ENCODE assay signal across 8 cellular contexts in the genomic region with DNA sequence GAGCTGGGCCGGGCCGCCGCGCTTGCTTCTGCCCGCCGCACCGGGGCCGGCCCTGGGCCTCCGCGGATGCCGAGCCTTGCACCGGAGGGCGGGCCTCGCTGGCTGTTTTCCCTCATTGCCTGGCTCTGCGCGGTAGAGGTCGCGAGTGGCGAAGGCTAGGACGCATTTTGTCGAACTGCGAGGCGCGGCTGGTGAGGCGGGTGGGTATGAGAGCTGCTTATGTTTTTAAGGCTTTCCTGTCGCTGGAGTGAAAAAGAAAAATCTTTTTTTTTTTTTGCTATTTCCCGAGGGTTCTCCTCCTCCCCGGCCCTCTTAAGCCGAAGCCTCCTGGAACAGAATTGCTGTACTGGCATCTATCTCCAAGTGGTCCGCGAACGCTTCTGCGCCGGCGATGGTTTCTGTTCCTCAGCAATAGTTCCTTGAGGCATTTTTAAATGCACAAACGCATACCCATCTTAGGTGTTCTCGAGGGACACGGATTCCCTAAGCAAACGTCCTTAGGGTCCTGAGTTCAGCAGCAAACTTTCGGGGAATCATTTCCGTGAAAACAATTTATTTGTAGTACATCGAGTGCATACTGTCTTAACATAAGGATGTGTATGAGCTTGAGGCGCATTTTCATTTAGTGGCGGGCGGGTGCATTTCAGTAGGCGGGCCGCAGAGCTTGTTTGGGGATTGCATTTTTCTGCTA. TPM values are rescaled to one million over a fixed set of nuclear protein-coding genes. Genes with fewer than 3 reads are reported as not detected.
DNase-seq lines count a peak whose midpoint lies in the region; ATAC-seq and TF ChIP-seq lines count a peak whose summit lies in the region.

No MANE protein-coding gene starts in this region.

- peaks cover 5% of the 10 kb centered on the region for H3K27me3 Mint-ChIP-seq in GM23338 (ENCODE audit: insufficient read depth, low read depth, poor library complexity)
- H3K27me3 Mint-ChIP-seq in progenitor cell of endocrine pancreas, result no peaks in the 10 kb centered on the region

- DNase-seq in GDM1 (lab: John Stamatoyannopoulos, UW), result peak; percentile 54
- peak; percentile 37 for DNase-seq in GM23338 (ENCODE audit: low spot score)
- peak; percentile 81 for DNase-seq in SK-N-SH
- peak; percentile 57 to 77 (median 66) for DNase-seq in adrenal gland
- peak; percentile 75 for DNase-seq in left cardiac atrium
- no peak for DNase-seq in progenitor cell of endocrine pancreas (ENCODE audit: low spot score, unreplicated experiment)

- H3K4me3 ChIP-seq in GM23338 (peak overlapping the region; percentile 92), SK-N-SH (ENCODE audit: low read depth in 2 of 2, low read length in 1 of 2) (peak overlapping the region; percentile 67 to 73), adrenal gland (peak overlapping the region in 3 of 4 donors; percentile 30 to 92 (median 92)), urinary bladder (ENCODE audit: low read depth, low read length) (peak overlapping the region; percentile 83)

- POLR2A ChIA-PET in SK-N-SH (lab: Yijun Ruan, JAX), result interaction anchor here (0.6 to 1.2 kb wide), 4 partner anchors 80 to 307 kb away, joined by 3 to 5 read pairs (median 3); partner anchors contain the start of gene ETFBKMT

- H3K79me2 ChIP-seq in GM23338 (replicated peaks; ENCODE audit: insufficient read depth) (peaks cover 53% of the 10 kb centered on the region), SK-N-SH (ENCODE audit: insufficient read depth) (peaks cover 51% of the 10 kb centered on the region)

- ATAC-seq in GM23338, result no peak; the same call in 2 of the 3 replicates
- ATAC-seq in left cardiac atrium, result peak; percentile 24 to 77

- H3K36me3 ChIP-seq in GM23338 (ENCODE audit: insufficient read depth) (peaks cover 24% of the 10 kb centered on the region), KOPT-K1 (ENCODE audit: insufficient read depth, low read length) (peaks cover 39% of the 10 kb centered on the region), SK-N-SH (replicated peaks in 1 of 2; ENCODE audit: control insufficient read depth in 1 of 2, insufficient read depth in 2 of 2, low read length in 1 of 2) (peaks cover 14 to 23% of the 10 kb centered on the region in 2 experiments), adrenal gland (replicated peaks in 1 of 2) (peaks cover 0 to 5% of the 10 kb centered on the region in 2 donors), urinary bladder (ENCODE audit: insufficient read depth) (no peaks in the 10 kb centered on the region)

- no peak for TF ChIP-seq POLR2A in adrenal gland (IDR thresholded peaks at IDR 0.05)

- WGBS in SK-N-SH (ENCODE audit: low lambda C conversion rate), result 4% methylated on average over 24 of the region's 47 CpGs
- 0 to 1% (median 1%) methylated on average over 33 to 47 of the region's 47 CpGs for WGBS in adrenal gland, 4 donors
- under 1% methylated on average over 47 of the region's 47 CpGs for WGBS in urinary bladder

- H3K27me3 ChIP-seq in GM23338 (ENCODE audit: insufficient read depth) (no peaks in the 10 kb centered on the region), SK-N-SH (ENCODE audit: insufficient read depth) (no peaks in the 10 kb centered on the region), adrenal gland (no peaks in the 10 kb centered on the region)

- H3K4me1 ChIP-seq in GM23338 (ENCODE audit: insufficient read depth) (peaks cover 33% of the 10 kb centered on the region), SK-N-SH (ENCODE audit: control insufficient read depth in 1 of 2, insufficient read depth in 2 of 2, low read depth in 1 of 2, low read length in 1 of 2) (peaks cover 3 to 11% of the 10 kb centered on the region in 2 experiments; a peak in 3 of 4 replicates), adrenal gland (replicated peaks in 1 of 2) (peaks cover 5 to 34% of the 10 kb centered on the region in 2 donors), urinary bladder (ENCODE audit: insufficient read depth) (no peaks in the 10 kb centered on the region)

- H3K9me3 Mint-ChIP-seq in GM23338 (peaks cover 24% of the 10 kb centered on the region), progenitor cell of endocrine pancreas (ENCODE audit: low read depth) (peaks cover 36% of the 10 kb centered on the region)

- intact Hi-C loops in adrenal gland (cut with DNase I), result loop anchor here in 1 of 2 donors (10.0 kb wide), 1 partner anchor 275 kb away; no protein-coding TSS in a partner anchor
- intact Hi-C loops in left cardiac atrium (cut with DNase I), result no loop called here

- peak overlapping the region; percentile 77 for H3K27ac ChIP-seq in GM23338 (ENCODE audit: low read depth)
- peak overlapping the region; percentile 83 for H3K27ac ChIP-seq in KOPT-K1 (ENCODE audit: low read depth, low read length, poor library complexity, severe bottlenecking)
- H3K27ac ChIP-seq in SK-N-SH (ENCODE audit: low read depth in 2 of 2, low read length in 1 of 2), result peak overlapping the region; percentile 68 to 78
- H3K27ac ChIP-seq in adrenal gland, result peak overlapping the region in 4 of 5 donors; percentile 75 to 96 (median 93)
- H3K27ac ChIP-seq in urinary bladder (ENCODE audit: low read depth), result peak overlapping the region; percentile 93

- peaks cover 3% of the 10 kb centered on the region; the same call in 1 of the 2 replicates for H3K9me2 ChIP-seq in GM23338 (ENCODE audit: insufficient read depth)
- H3K9me2 ChIP-seq in SK-N-SH, result no peaks in the 10 kb centered on the region

- no peak for TF ChIP-seq EP300 in SK-N-SH (IDR thresholded peaks at IDR 0.05; ENCODE audit: borderline replicate concordance in 1 of 2, low read depth in 1 of 2, low read length in 1 of 2)

- no peak overlapping the region for H2AFZ ChIP-seq in GM23338
- H2AFZ ChIP-seq in SK-N-SH (ENCODE audit: low read depth), result peak overlapping the region; percentile 39; the same call in 1 of the 2 replicates

- H4K20me1 ChIP-seq in GM23338 (replicated peaks; ENCODE audit: insufficient read depth), result peaks cover 17% of the 10 kb centered on the region
- peaks cover 5% of the 10 kb centered on the region; the same call in 1 of the 2 replicates for H4K20me1 ChIP-seq in SK-N-SH (ENCODE audit: insufficient read depth)

- H3F3A ChIP-seq in GM23338 (replicated peaks; ENCODE audit: low read depth) (peaks cover 13% of the 10 kb centered on the region), SK-N-SH (replicated peaks; ENCODE audit: insufficient read depth) (no peaks in the 10 kb centered on the region)

- H3K9me3 ChIP-seq in KOPT-K1 (ENCODE audit: insufficient read depth, low read length, poor library complexity, severe bottlenecking) (peaks cover 37% of the 10 kb centered on the region), SK-N-SH (no peaks in the 10 kb centered on the region), adrenal gland (replicated peaks in 1 of 3) (no peaks in the 10 kb centered on the region)

- H3K4me1 Mint-ChIP-seq in GM23338 (peaks cover 37% of the 10 kb centered on the region), progenitor cell of endocrine pancreas (ENCODE audit: low read depth) (peaks cover 27% of the 10 kb centered on the region)

- H3K4me3 Mint-ChIP-seq in GM23338 (peak overlapping the region; percentile 86), progenitor cell of endocrine pancreas (ENCODE audit: low read depth) (peak overlapping the region; percentile 96)

- CTCF ChIA-PET in SK-N-SH (lab: Yijun Ruan, JAX), result interaction anchor here (0.6 to 1.9 kb wide), 6 partner anchors 10 to 350 kb away, joined by 3 to 8 read pairs (median 4); no protein-coding TSS in a partner anchor

- H3K4me2 ChIP-seq in GM23338 (peak overlapping the region; percentile 90), SK-N-SH (peak overlapping the region; percentile 78)

- peak overlapping the region; percentile 69 for H3K9ac ChIP-seq in SK-N-SH

- no peak for TF ChIP-seq CTCF in GM23338 (conservative IDR thresholded peaks at IDR 0.05; ENCODE audit: low read depth in 2 of 2)
- TF ChIP-seq CTCF in SK-N-SH (IDR thresholded peaks at IDR 0.05), result no peak
- TF ChIP-seq CTCF in adrenal gland (IDR thresholded peaks at IDR 0.05), result no peak
- TF ChIP-seq CTCF in progenitor cell of endocrine pancreas (IDR thresholded peaks at IDR 0.05; ENCODE audit: unreplicated experiment), result no peak

- H3K27ac Mint-ChIP-seq in GM23338 (peak overlapping the region; percentile 87), progenitor cell of endocrine pancreas (peak overlapping the region; percentile 99)

- peak; percentile 47 for TF ChIP-seq RAD21 in SK-N-SH (IDR thresholded peaks at IDR 0.05; ENCODE audit: low read length)

- H3K36me3 Mint-ChIP-seq in GM23338 (ENCODE audit: low read depth) (peaks cover 52% of the 10 kb centered on the region), progenitor cell of endocrine pancreas (ENCODE audit: insufficient read depth) (peaks cover 58% of the 10 kb centered on the region)

TF ChIP-seq in GM23338, 12 proteins besides CTCF, POLR2A, EP300 and RAD21:
- TF ChIP-seq STAT1 (IDR thresholded peaks at IDR 0.05; ENCODE audit: unreplicated experiment), result no peak

TF ChIP-seq in SK-N-SH, 30 proteins besides CTCF, POLR2A, EP300 and RAD21:
- TF ChIP-seq JUND (IDR thresholded peaks at IDR 0.05) (no peak), CHD2 (IDR thresholded peaks at IDR 0.05; ENCODE audit: low read length, partially characterized antibody) (no peak), SMC3 (IDR thresholded peaks at IDR 0.05; ENCODE audit: low read depth, low read length) (no peak), FOXM1 (IDR thresholded peaks at IDR 0.05; ENCODE audit: low read depth) (no peak), RFX5 (IDR thresholded peaks at IDR 0.05; ENCODE audit: low read length) (no peak), PBX3 (IDR thresholded peaks at IDR 0.05) (no peak)
- TF ChIP-seq, protein P1, sequence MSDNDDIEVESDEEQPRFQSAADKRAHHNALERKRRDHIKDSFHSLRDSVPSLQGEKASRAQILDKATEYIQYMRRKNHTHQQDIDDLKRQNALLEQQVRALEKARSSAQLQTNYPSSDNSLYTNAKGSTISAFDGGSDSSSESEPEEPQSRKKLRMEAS (IDR thresholded peaks at IDR 0.05; ENCODE audit: low read depth), result no peak

RNA-seq across cellular contexts. Expression of gene RESF1, which starts 0.6 kb away (rescaled TPM):
- 236 and 313 TPM in 2 replicates for total RNA-seq in GM23338 (2014; rRNA removed; shearing (Covaris generic))
- polyA plus RNA-seq in GM23338 (2016; fragmentation: Nextera tagmentation; extraction: Ambion mirVana), result 126 and 134 TPM in 2 replicates
- polyA plus RNA-seq in SK-N-SH (2012; rRNA removed), result 4.9 and 7.7 TPM in 2 replicates
- 7.4 and 9.7 TPM in 2 replicates for polyA plus RNA-seq in SK-N-SH (2012; cell fraction: cytosol; rRNA removed)
- polyA plus RNA-seq in SK-N-SH (2012; cell fraction: nucleus; rRNA removed), result 3.6 and 7.0 TPM in 2 replicates
- 10 to 100 TPM in 7 of 8 donors, 1 to 10 TPM in 1; 8.2 to 72.3 (median 34.8) TPM for total RNA-seq in adrenal gland
- polyA plus RNA-seq in adrenal gland, result 10 to 100 TPM; 22.1 to 83.0 (median 32.4) TPM
- total RNA-seq in left cardiac atrium, result 10 to 100 TPM; 19.8 to 31.2 TPM
- 270 and 287 TPM in 2 replicates for total RNA-seq in progenitor cell of endocrine pancreas
- total RNA-seq in urinary bladder, result 93.3 TPM
- 29.8 TPM for polyA plus RNA-seq in urinary bladder
